In the genomic region with DNA sequence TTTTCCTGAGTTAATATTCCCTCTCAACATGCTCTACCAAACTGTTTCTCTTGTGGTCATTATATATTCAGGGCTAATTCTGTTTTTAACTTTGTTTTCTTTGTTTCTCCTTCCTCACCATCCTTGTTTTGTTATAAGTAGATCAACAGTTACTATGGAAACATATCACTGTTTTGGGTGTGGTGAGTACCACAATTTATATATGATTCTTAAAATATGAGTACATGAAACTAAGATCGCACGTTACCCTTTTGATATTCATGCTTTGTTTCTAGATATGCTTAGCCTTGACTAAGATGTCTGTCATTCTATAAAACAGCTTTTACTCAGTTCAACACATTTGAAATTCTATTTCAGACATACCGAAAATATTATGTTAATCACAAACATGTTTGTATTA, we compare ENCODE assay signal across 32 cellular contexts.
DNase-seq lines count a peak whose midpoint lies in the region; ATAC-seq and TF ChIP-seq lines count a peak whose summit lies in the region.
"Had no signal": no experiment of that assay in that cellular context is flagged by ENCODE, and none has a peak within 500 bp of the region (broad histone marks: within the 10 kb centered on the region; RNA-seq: fewer than 3 reads in every experiment).

No MANE protein-coding gene starts in this region.

- peaks cover 8% of the 10 kb centered on the region for H3K9me3 Mint-ChIP-seq in activated CD4-positive, alpha-beta T cell treated with anti-CD3 and anti-CD28 coated beads for 36 hours (ENCODE audit: low read depth)
- H3K9me3 Mint-ChIP-seq in CD8-positive, alpha-beta T cell, result peaks cover 24% of the 10 kb centered on the region
- H3K9me3 Mint-ChIP-seq in activated T-helper 17 cell treated with anti-CD3 and anti-CD28 coated beads, Interleukin-2, amount 50 U/mL, for 72 hours, result peaks cover 26% of the 10 kb centered on the region
- H3K9me3 Mint-ChIP-seq in memory B cell, result no peaks in the 10 kb centered on the region
- H3K9me3 Mint-ChIP-seq: GM23338, HFFc6 had no signal

- H3K4me1 Mint-ChIP-seq in activated CD4-positive, alpha-beta T cell treated with anti-CD3 and anti-CD28 coated beads for 36 hours, result peaks cover 19% of the 10 kb centered on the region
- peaks cover 46% of the 10 kb centered on the region for H3K4me1 Mint-ChIP-seq in CD8-positive, alpha-beta T cell (ENCODE audit: low read depth)
- H3K4me1 Mint-ChIP-seq in activated T-helper 17 cell treated with anti-CD3 and anti-CD28 coated beads, Interleukin-2, amount 50 U/mL, for 72 hours, result peaks cover 16% of the 10 kb centered on the region
- H3K4me1 Mint-ChIP-seq in memory B cell, result peaks cover 6% of the 10 kb centered on the region
- H3K4me1 Mint-ChIP-seq: GM23338 had no signal

- H3K27me3 Mint-ChIP-seq in activated CD4-positive, alpha-beta T cell treated with anti-CD3 and anti-CD28 coated beads for 36 hours, result no peaks in the 10 kb centered on the region
- no peaks in the 10 kb centered on the region for H3K27me3 Mint-ChIP-seq in CD8-positive, alpha-beta T cell (ENCODE audit: low read depth)
- H3K27me3 Mint-ChIP-seq in activated T-helper 17 cell treated with anti-CD3 and anti-CD28 coated beads, Interleukin-2, amount 50 U/mL, for 72 hours, result no peaks in the 10 kb centered on the region
- peaks cover 3% of the 10 kb centered on the region for H3K27me3 Mint-ChIP-seq in memory B cell
- H3K27me3 Mint-ChIP-seq: naive B cell had no signal

- peaks cover 29% of the 10 kb centered on the region for H3K4me1 ChIP-seq in CD8-positive, alpha-beta T cell (ENCODE audit: insufficient read depth, low read length)
- H3K4me1 ChIP-seq in ascending aorta, result no peaks in the 10 kb centered on the region
- H3K4me1 ChIP-seq: foreskin keratinocyte, testis had no signal

- H3K36me3 Mint-ChIP-seq in activated CD4-positive, alpha-beta T cell treated with anti-CD3 and anti-CD28 coated beads for 36 hours (ENCODE audit: low read depth), result peaks cover 17% of the 10 kb centered on the region
- H3K36me3 Mint-ChIP-seq in CD8-positive, alpha-beta T cell, result peaks cover 55% of the 10 kb centered on the region
- peaks cover 12% of the 10 kb centered on the region for H3K36me3 Mint-ChIP-seq in activated T-helper 17 cell treated with anti-CD3 and anti-CD28 coated beads, Interleukin-2, amount 50 U/mL, for 72 hours (ENCODE audit: low read depth)
- peaks cover 2% of the 10 kb centered on the region for H3K36me3 Mint-ChIP-seq in memory B cell
- H3K36me3 Mint-ChIP-seq: naive B cell had no signal

- no peak overlapping the region for H3K27ac ChIP-seq in CD8-positive, alpha-beta T cell (ENCODE audit: low read depth, low read length)
- no peak overlapping the region for H3K27ac ChIP-seq in ascending aorta
- H3K27ac ChIP-seq: brain microvascular endothelial cell, foreskin keratinocyte, KMS-11, ovary, PC-9, testis had no signal

- no peaks in the 10 kb centered on the region for H3K36me3 ChIP-seq in CD8-positive, alpha-beta T cell (ENCODE audit: insufficient read depth, low read length)
- no peaks in the 10 kb centered on the region for H3K36me3 ChIP-seq in ascending aorta
- H3K36me3 ChIP-seq: brain microvascular endothelial cell, ovary had no signal

- H3K4me3 Mint-ChIP-seq in activated CD4-positive, alpha-beta T cell treated with anti-CD3 and anti-CD28 coated beads for 36 hours, result peak overlapping the region; percentile 53
- H3K4me3 Mint-ChIP-seq in CD8-positive, alpha-beta T cell, result peak overlapping the region; percentile 58
- H3K4me3 Mint-ChIP-seq in activated T-helper 17 cell treated with anti-CD3 and anti-CD28 coated beads, Interleukin-2, amount 50 U/mL, for 72 hours, result peak overlapping the region; percentile 83
- H3K4me3 Mint-ChIP-seq in memory B cell, result no peak overlapping the region
- H3K4me3 Mint-ChIP-seq: GM23338, HFFc6, naive B cell had no signal

- intact Hi-C loops in activated CD4-positive, alpha-beta T cell treated with anti-CD3 and anti-CD28 coated beads for 36 hours (cut with DNase I, micrococcal nuclease), result loop anchor here (1.0 to 5.0 kb wide), 5 partner anchors 28 to 567 kb away; no protein-coding TSS in a partner anchor
- intact Hi-C loops in CD8-positive, alpha-beta T cell (cut with DNase I, micrococcal nuclease), result loop anchor here in 1 of 2 experiments (5.0 kb wide), 1 partner anchor 38 kb away; no protein-coding TSS in a partner anchor
- intact Hi-C loops in ascending aorta (cut with DNase I), result no loop called here

- TF ChIP-seq CTCF in CD8-positive, alpha-beta T cell (IDR thresholded peaks at IDR 0.05), result no peak
- TF ChIP-seq CTCF in ascending aorta (IDR thresholded peaks at IDR 0.05), result no peak

- ATAC-seq in activated CD4-positive, alpha-beta T cell treated with anti-CD3 and anti-CD28 coated beads for 36 hours, result peak; percentile 87
- peak; percentile 49 for ATAC-seq in CD8-positive, alpha-beta T cell
- peak; percentile 83 for ATAC-seq in activated T-helper 17 cell treated with anti-CD3 and anti-CD28 coated beads, Interleukin-2, amount 50 U/mL, for 72 hours (replicated peaks)
- no peak for ATAC-seq in memory B cell (ENCODE audit: low read depth)
- ATAC-seq: foreskin keratinocyte, GM23338, left lobe of liver had no signal

- H3K27me3 ChIP-seq in CD8-positive, alpha-beta T cell (ENCODE audit: insufficient read depth, low read length), result no peaks in the 10 kb centered on the region
- H3K27me3 ChIP-seq in ascending aorta, result no peaks in the 10 kb centered on the region
- H3K27me3 ChIP-seq: brain microvascular endothelial cell, foreskin keratinocyte, ovary, testis had no signal

- CTCF ChIA-PET in activated CD4-positive, alpha-beta T cell treated with anti-CD3 and anti-CD28 coated beads for 36 hours (lab: Charles Lee), result interaction anchor here (2.1 kb wide), 1 partner anchor 120 kb away, joined by 5 read pairs; no protein-coding TSS in a partner anchor
- CTCF ChIA-PET in CD8-positive, alpha-beta T cell (lab: Charles Lee), result no interaction called here

- H3K27ac Mint-ChIP-seq in activated CD4-positive, alpha-beta T cell treated with anti-CD3 and anti-CD28 coated beads for 36 hours, result peak overlapping the region; percentile 81
- peak overlapping the region; percentile 92 for H3K27ac Mint-ChIP-seq in CD8-positive, alpha-beta T cell
- H3K27ac Mint-ChIP-seq in activated T-helper 17 cell treated with anti-CD3 and anti-CD28 coated beads, Interleukin-2, amount 50 U/mL, for 72 hours, result peak overlapping the region; percentile 100
- H3K27ac Mint-ChIP-seq in memory B cell, result peak overlapping the region; percentile 60
- H3K27ac Mint-ChIP-seq: GM23338, HFFc6, naive B cell had no signal

- DNase-seq in activated CD4-positive, alpha-beta T cell treated with anti-CD3 and anti-CD28 coated beads for 36 hours, result no peak
- no peak for DNase-seq in activated CD4-positive, alpha-beta T cell treated with anti-CD3 and anti-CD28 coated beads for 48 hours
- DNase-seq in CD8-positive, alpha-beta T cell, result no peak
- no peak for DNase-seq in memory B cell (ENCODE audit: low spot score in 2 of 2)
- no peak for DNase-seq in NCI-H345 treated with DMSO at 0.1 percent for 48 hours (lab: John Stamatoyannopoulos, UW; ENCODE audit: unreplicated experiment)
- no peak for DNase-seq in DMS53 treated with DMSO at 0.1 percent for 48 hours (lab: John Stamatoyannopoulos, UW; ENCODE audit: unreplicated experiment)
- DNase-seq in ascending aorta (ENCODE audit: low spot score in 2 of 2), result no peak
- DNase-seq: activated CD4-positive, alpha-beta T cell treated with anti-CD3 and anti-CD28 coated beads for 1 hour; AML-193; brain microvascular endothelial cell; COR-L47; DMS79; effector CD8-positive, alpha-beta T cell; foreskin keratinocyte; GF-D8; HFFc6; naive B cell; NCI-H1436 treated with DMSO at 0.1 percent for 48 hours; NCI-H524; NK-92 treated with Interleukin-12 subunit alpha and Interleukin-12 subunit beta, amount 100 ng/mL, for 24 hours; ovary; PC-9; retina; SHP77; small intestine; stimulated activated CD4-positive, alpha-beta T cell treated with anti-CD3 and anti-CD28 coated beads, Interleukin-1b, Interleukin-23, amount 100 ng/mL, for 48 hours; SW 1271; testis had no signal

- no peaks in the 10 kb centered on the region for H3K9me3 ChIP-seq in CD8-positive, alpha-beta T cell (ENCODE audit: low read length)
- H3K9me3 ChIP-seq in ascending aorta, result no peaks in the 10 kb centered on the region
- H3K9me3 ChIP-seq: ovary, testis had no signal

- no peak overlapping the region for H3K4me3 ChIP-seq in CD8-positive, alpha-beta T cell (ENCODE audit: low read depth, low read length)
- no peak overlapping the region for H3K4me3 ChIP-seq in ascending aorta
- H3K4me3 ChIP-seq: GM23338, ovary, PC-9, testis had no signal

- POLR2A ChIA-PET in activated CD4-positive, alpha-beta T cell treated with anti-CD3 and anti-CD28 coated beads for 36 hours (lab: Charles Lee), result no interaction called here
- POLR2A ChIA-PET in CD8-positive, alpha-beta T cell (lab: Charles Lee), result interaction anchor here (1.1 to 1.2 kb wide), 2 partner anchors 40 to 101 kb away, joined by 3 read pairs; no protein-coding TSS in a partner anchor
